ENCODE assay signal across 26 cellular contexts in the genomic region with DNA sequence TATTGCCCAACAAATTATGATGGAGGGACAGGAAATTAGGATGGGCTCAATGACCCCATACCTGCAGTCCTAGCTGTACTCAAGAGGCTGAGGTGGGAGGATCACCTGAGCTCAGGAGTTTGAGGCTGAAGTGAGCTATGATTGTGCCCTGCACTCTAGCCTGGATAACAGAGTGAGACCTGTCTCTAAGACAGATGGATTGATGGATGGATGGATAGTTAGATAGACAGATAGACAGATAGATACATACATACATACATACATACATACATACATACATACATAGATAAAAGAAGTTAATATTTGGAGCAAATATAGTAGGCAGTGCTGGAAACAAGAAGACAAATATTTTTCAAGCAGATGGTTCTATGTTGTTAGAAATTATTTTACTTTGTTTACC.
DNase-seq lines count a peak whose midpoint lies in the region; ATAC-seq, FAIRE-seq and TF ChIP-seq lines count a peak whose summit lies in the region.
"Had no signal": no experiment of that assay in that cellular context is flagged by ENCODE, and none has a peak within 500 bp of the region (broad histone marks: within the 10 kb centered on the region; RNA-seq: fewer than 3 reads in every experiment).

No MANE protein-coding gene starts in this region.

- no peaks in the 10 kb centered on the region for H3K27me3 ChIP-seq in breast epithelium
- H3K27me3 ChIP-seq in PC-3 (ENCODE audit: low read length), result no peaks in the 10 kb centered on the region
- no peaks in the 10 kb centered on the region for H3K27me3 ChIP-seq in K562 (ENCODE audit: control insufficient read depth in 2 of 2, insufficient read depth in 2 of 2, low read length in 2 of 2)
- H3K27me3 ChIP-seq in foreskin keratinocyte, result no peaks in the 10 kb centered on the region
- H3K27me3 ChIP-seq: BE2C, BLaER1 had no signal

- 0 out of 2 replicates have a peak overlapping the region, but pooled peaks have one; percentile 5 for H3K4me2 ChIP-seq in PC-3 (ENCODE audit: low read length)
- H3K4me2 ChIP-seq in K562 (ENCODE audit: insufficient read depth, low read length), result no peak overlapping the region
- H3K4me2 ChIP-seq: BLaER1 had no signal

- H3K27ac ChIP-seq in breast epithelium (no peak overlapping the region), PC-3 (ENCODE audit: low read length) (peak overlapping the region; percentile 8), K562 (ENCODE audit: extremely low read depth, low read depth, low read length) (peak overlapping the region; percentile 65), foreskin keratinocyte (no peak overlapping the region)
- H3K27ac ChIP-seq: BLaER1 had no signal

- H3K9me3 ChIP-seq in breast epithelium (no peaks in the 10 kb centered on the region), PC-3 (ENCODE audit: low read length) (no peaks in the 10 kb centered on the region), K562 (replicated peaks; ENCODE audit: control insufficient read depth, insufficient read depth, low read depth, low read length) (no peaks in the 10 kb centered on the region)
- H3K9me3 ChIP-seq: BE2C, BLaER1 had no signal

- H3K36me3 ChIP-seq in breast epithelium, result no peaks in the 10 kb centered on the region
- no peaks in the 10 kb centered on the region for H3K36me3 ChIP-seq in PC-3 (ENCODE audit: low read depth, low read length)
- H3K36me3 ChIP-seq in K562 (ENCODE audit: control insufficient read depth, insufficient read depth, low read length), result no peaks in the 10 kb centered on the region
- H3K36me3 ChIP-seq: BE2C, BLaER1 had no signal

- H3K4me1 ChIP-seq in breast epithelium (no peaks in the 10 kb centered on the region), PC-3 (ENCODE audit: insufficient read depth, low read length) (peaks cover 47% of the 10 kb centered on the region), K562 (replicated peaks in 1 of 2; ENCODE audit: control insufficient read depth in 2 of 2, insufficient read depth in 2 of 2, low read length in 2 of 2) (peaks cover 4 to 31% of the 10 kb centered on the region in 2 experiments; a peak in 4 of 5 replicates), foreskin keratinocyte (peaks cover 22% of the 10 kb centered on the region)
- H3K4me1 ChIP-seq: BE2C, BLaER1 had no signal

- no peaks in the 10 kb centered on the region for H3K79me2 ChIP-seq in PC-3 (ENCODE audit: low read length)
- no peaks in the 10 kb centered on the region for H3K79me2 ChIP-seq in K562 (ENCODE audit: control insufficient read depth, insufficient read depth, low read length)

- intact Hi-C loops in MCF 10A (cut with micrococcal nuclease), result no loop called here
- intact Hi-C loops in breast epithelium (cut with DNase I; ENCODE audit: low total_unique reads), result no loop called here
- intact Hi-C loops in PC-3 (cut with micrococcal nuclease), result no loop called here
- intact Hi-C loops in K562 (cut with micrococcal nuclease), result no loop called here

- no peak for TF ChIP-seq CTCF in MCF 10A (IDR thresholded peaks at IDR 0.05; ENCODE audit: unreplicated experiment)
- TF ChIP-seq CTCF in breast epithelium (IDR thresholded peaks at IDR 0.05), result no peak
- no peak for TF ChIP-seq CTCF in PC-3 (conservative IDR thresholded peaks at IDR 0.05; ENCODE audit: low read depth, low read length)
- TF ChIP-seq CTCF in K562 (IDR thresholded peaks at IDR 0.05 in 2 of 3, conservative IDR thresholded peaks at IDR 0.05 in 1 of 3; ENCODE audit: insufficient read depth in 2 of 3, low read depth in 1 of 3, low read length in 3 of 3), result no peak
- no peak for TF ChIP-seq CTCF in mesothelial cell of epicardium (IDR thresholded peaks at IDR 0.05; ENCODE audit: unreplicated experiment)
- TF ChIP-seq CTCF in foreskin keratinocyte (conservative IDR thresholded peaks at IDR 0.05), result no peak

- H3K9me2 ChIP-seq in PC-3 (replicated peaks; ENCODE audit: low read length), result no peaks in the 10 kb centered on the region

- DNase-seq in MCF 10A (ENCODE audit: unreplicated experiment) (no peak), breast epithelium (ENCODE audit: low spot score in 2 of 2) (no peak), PC-3 (no peak), K562 (ENCODE audit: extremely low read depth in 1 of 4, low spot score in 3 of 4) (no peak), mesothelial cell of epicardium (ENCODE audit: low spot score in 2 of 2, unreplicated experiment in 2 of 2) (no peak), H54 (ENCODE audit: insufficient read length, low spot score) (no peak), foreskin keratinocyte (no peak)
- no peak for DNase-seq in activated CD4-positive, CD25-positive, alpha-beta regulatory T cell treated with anti-CD3 and anti-CD28 coated beads, Interleukin-2, amount 50 U/mL, for 72 hours
- DNase-seq: 8988T; BE2C; C1 segment of cervical spinal cord; CD4-positive, alpha-beta memory T cell; CD4-positive, CD25-positive, alpha-beta regulatory T cell; CD8-positive, alpha-beta memory T cell; COR-L47; DMS 273 treated with DMSO at 0.1 percent for 48 hours; DMS153; DMS79; DND-41; GDM1 had no signal

- no peak for TF ChIP-seq POLR2A in breast epithelium (IDR thresholded peaks at IDR 0.05)
- no peak for TF ChIP-seq POLR2A in K562 (conservative IDR thresholded peaks at IDR 0.05)
- TF ChIP-seq POLR2A in H54 (IDR thresholded peaks at IDR 0.05; ENCODE audit: low read depth, low read length), result no peak

- no peak for ATAC-seq in PC-3
- peak; percentile 45 for ATAC-seq in K562
- ATAC-seq in foreskin keratinocyte, result no peak
- ATAC-seq: GM12878 had no signal

- H3K27ac Mint-ChIP-seq in MCF 10A (ENCODE audit: low read depth, unreplicated experiment) (peak overlapping the region; percentile 47), mesothelial cell of epicardium (peak overlapping the region; percentile 30)
- H3K27ac Mint-ChIP-seq: CD14-positive monocyte; CD4-positive, alpha-beta memory T cell; CD4-positive, CD25-positive, alpha-beta regulatory T cell; CD8-positive, alpha-beta memory T cell had no signal

- POLR2A ChIA-PET in MCF 10A (lab: Yijun Ruan, JAX), result no interaction called here
- POLR2A ChIA-PET in PC-3 (lab: Charles Lee; ENCODE audit: unreplicated experiment), result no interaction called here
- POLR2A ChIA-PET in K562 (lab: Yijun Ruan, JAX), result interaction anchor here (0.6 to 1.5 kb wide), 2 partner anchors 13 to 873 kb away, joined by 3 to 4 read pairs; no protein-coding TSS in a partner anchor

- H4K20me1 ChIP-seq in PC-3 (ENCODE audit: low read length) (no peaks in the 10 kb centered on the region), K562 (replicated peaks; ENCODE audit: control insufficient read depth, insufficient read depth, low read length) (no peaks in the 10 kb centered on the region)
- H4K20me1 ChIP-seq: BLaER1 had no signal

- H3K9me1 ChIP-seq in K562 (ENCODE audit: control insufficient read depth, insufficient read depth, low read length), result no peaks in the 10 kb centered on the region

- H3K9ac ChIP-seq in PC-3 (ENCODE audit: low read length), result no peak overlapping the region
- H3K9ac ChIP-seq in K562 (ENCODE audit: insufficient read depth in 1 of 2, low read depth in 2 of 2, low read length in 2 of 2), result peak overlapping the region in 1 of 2 experiments; percentile 51; a peak in 1 of 4 replicates
- H3K9ac ChIP-seq: BLaER1 had no signal

- H3K4me1 Mint-ChIP-seq in MCF 10A (ENCODE audit: insufficient read depth, unreplicated experiment) (peaks cover 20% of the 10 kb centered on the region), mesothelial cell of epicardium (peaks cover 18% of the 10 kb centered on the region)
- H3K4me1 Mint-ChIP-seq: CD4-positive, alpha-beta memory T cell; CD4-positive, CD25-positive, alpha-beta regulatory T cell; CD8-positive, alpha-beta memory T cell had no signal

- H3K9me3 Mint-ChIP-seq in MCF 10A (ENCODE audit: unreplicated experiment) (no peaks in the 10 kb centered on the region), mesothelial cell of epicardium (no peaks in the 10 kb centered on the region)

- H3K4me3 ChIP-seq in breast epithelium (no peak overlapping the region), PC-3 (ENCODE audit: low read length) (no peak overlapping the region), K562 (no peak overlapping the region)
- H3K4me3 ChIP-seq: BLaER1, GM12878 had no signal

- FAIRE-seq in K562 (lab: Jason Lieb, UNC) (no peak), H54 (lab: Jason Lieb, UNC) (no peak)
- FAIRE-seq: A204.1, GM12878, GM12892, GM18507 had no signal

- TF ChIP-seq RAD21 in K562 (CRISPR knock-in tag; conservative IDR thresholded peaks at IDR 0.05 in 1 of 2, IDR thresholded peaks at IDR 0.05 in 1 of 2), result no peak

- H3K4me3 Mint-ChIP-seq in MCF 10A (ENCODE audit: unreplicated experiment) (no peak overlapping the region), mesothelial cell of epicardium (no peak overlapping the region)
- H3K4me3 Mint-ChIP-seq: CD14-positive monocyte; CD4-positive, alpha-beta memory T cell; CD4-positive, CD25-positive, alpha-beta regulatory T cell; CD8-positive, alpha-beta memory T cell had no signal

- in situ Hi-C loops in K562 (cut with MboI), result no loop called here

- CTCF ChIA-PET in MCF 10A (lab: Yijun Ruan, JAX) (no interaction called here), PC-3 (lab: Charles Lee) (interaction anchor here (0.6 kb wide), 1 partner anchor 39 kb away, joined by 3 read pairs; no protein-coding TSS in a partner anchor), K562 (lab: Yijun Ruan, JAX; ENCODE audit: low intra/inter-chr PET ratio) (no interaction called here)

- H3F3A ChIP-seq in PC-3 (ENCODE audit: low read length, unreplicated experiment), result no peaks in the 10 kb centered on the region

- H2AFZ ChIP-seq in PC-3 (ENCODE audit: low read length) (no peak overlapping the region), K562 (ENCODE audit: low read depth, low read length) (no peak overlapping the region)

- BruUV-seq in MCF 10A (replicated peaks; lab: Mats Ljungman, UMichigan), result no TSS peak
- TSS peak; percentile 43 for BruUV-seq in PC-3 (replicated peaks; lab: Mats Ljungman, UMichigan)
- BruUV-seq in K562 (replicated peaks; lab: Mats Ljungman, UMichigan), result no TSS peak

- H3K36me3 Mint-ChIP-seq in MCF 10A (ENCODE audit: insufficient read depth, unreplicated experiment) (no peaks in the 10 kb centered on the region), mesothelial cell of epicardium (no peaks in the 10 kb centered on the region)
- H3K36me3 Mint-ChIP-seq: CD14-positive monocyte; CD4-positive, CD25-positive, alpha-beta regulatory T cell had no signal

- H3K27me3 Mint-ChIP-seq in MCF 10A (ENCODE audit: insufficient read depth, unreplicated experiment), result no peaks in the 10 kb centered on the region
- H3K27me3 Mint-ChIP-seq in mesothelial cell of epicardium (ENCODE audit: low read depth), result no peaks in the 10 kb centered on the region
- H3K27me3 Mint-ChIP-seq: CD4-positive, alpha-beta memory T cell; CD4-positive, CD25-positive, alpha-beta regulatory T cell; CD8-positive, alpha-beta memory T cell had no signal

- no peak for TF ChIP-seq EP300 in K562 (IDR thresholded peaks at IDR 0.05; ENCODE audit: low read length)

TF ChIP-seq in K562, 482 proteins besides CTCF, POLR2A, EP300 and RAD21 (continues in another document):
- no peak for TF ChIP-seq ZBTB17 (CRISPR knock-in tag; IDR thresholded peaks at IDR 0.05)
- no peak for TF ChIP-seq RFX5 (IDR thresholded peaks at IDR 0.05; ENCODE audit: low read depth, low read length)

Comparison
In these comparisons a context has a peak if more than half of its experiments do, and no peak if none do; other contexts are left out.
1. H3K27ac ChIP-seq: peak in PC-3 (single experiment) and K562 (single experiment); none in breast epithelium (0 of 2) and foreskin keratinocyte (single experiment).